Comparison of ENCODE assay signal across 8 cellular contexts in genomic region chr3:158434412-158435038, GRCh38.
DNase-seq lines count a peak whose midpoint lies in the region; ATAC-seq and TF ChIP-seq lines count a peak whose summit lies in the region.

No MANE protein-coding gene starts in this region.

- POLR2A ChIA-PET in activated CD8-positive, alpha-beta T cell treated with anti-CD3 and anti-CD28 coated beads, Interleukin-2, amount 10 ng/mL, durations not matched to agents 7 days and 5 days (lab: Charles Lee), result interaction anchor here (0.6 kb wide), 1 partner anchor 317 kb away, joined by 3 read pairs; no protein-coding TSS in a partner anchor

- H3K27me3 Mint-ChIP-seq in Calu3 (ENCODE audit: unreplicated experiment), result no peaks in the 10 kb centered on the region
- H3K27me3 Mint-ChIP-seq in activated CD8-positive, alpha-beta T cell treated with anti-CD3 and anti-CD28 coated beads, Interleukin-2, amount 10 ng/mL, durations not matched to agents 7 days and 5 days (ENCODE audit: low read depth), result no peaks in the 10 kb centered on the region
- H3K27me3 Mint-ChIP-seq in stimulated activated memory B cell treated with anti-CD40 and anti-IgM and Interleukin-4, amounts not matched to agents 10 μg/mL and 1 μg/mL and 100 μg/mL, for 72 hours, result no peaks in the 10 kb centered on the region

- intact Hi-C loops in Calu3 (cut with micrococcal nuclease; ENCODE audit: unreplicated experiment), result loop anchor here (1.0 to 10.0 kb wide), 8 partner anchors 98 to 902 kb away; partner anchors contain the start of gene SHOX2

- no peaks in the 10 kb centered on the region for H3K36me3 Mint-ChIP-seq in Calu3 (ENCODE audit: insufficient read depth, unreplicated experiment)
- H3K36me3 Mint-ChIP-seq in activated CD8-positive, alpha-beta T cell treated with anti-CD3 and anti-CD28 coated beads, Interleukin-2, amount 10 ng/mL, durations not matched to agents 7 days and 5 days (ENCODE audit: low read depth), result no peaks in the 10 kb centered on the region
- peaks cover 9% of the 10 kb centered on the region for H3K36me3 Mint-ChIP-seq in stimulated activated memory B cell treated with anti-CD40 and anti-IgM and Interleukin-4, amounts not matched to agents 10 μg/mL and 1 μg/mL and 100 μg/mL, for 72 hours

- CTCF ChIA-PET in Calu3 (lab: Charles Lee), result interaction anchor here (0.6 to 1.6 kb wide), 8 partner anchors 104 to 902 kb away, joined by 3 to 16 read pairs (median 6); partner anchors contain the start of gene RSRC1
- CTCF ChIA-PET in activated CD8-positive, alpha-beta T cell treated with anti-CD3 and anti-CD28 coated beads, Interleukin-2, amount 10 ng/mL, durations not matched to agents 7 days and 5 days (lab: Charles Lee), result interaction anchor here (0.6 to 3.1 kb wide), 13 partner anchors 9 to 828 kb away, joined by 3 to 17 read pairs (median 4); partner anchors contain the start of gene RSRC1

- DNase-seq in Calu3 (peak; percentile 81), NCI-H510A (lab: John Stamatoyannopoulos, UW) (peak; percentile 27), foreskin fibroblast (peak; percentile 50 to 84), nucleus accumbens (lab: John Stamatoyannopoulos, UW) (peak in 41 of 56 donors; percentile 0 to 75 (median 21))
- DNase-seq in activated CD8-positive, alpha-beta T cell treated with anti-CD3 and anti-CD28 coated beads, Interleukin-2, amount 10 ng/mL, durations not matched to agents 7 days and 5 days, result peak; percentile 46

- H3K4me3 Mint-ChIP-seq in Calu3 (ENCODE audit: low read depth, unreplicated experiment), result no peak overlapping the region
- H3K4me3 Mint-ChIP-seq in activated CD8-positive, alpha-beta T cell treated with anti-CD3 and anti-CD28 coated beads, Interleukin-2, amount 10 ng/mL, durations not matched to agents 7 days and 5 days, result no peak overlapping the region
- no peak overlapping the region for H3K4me3 Mint-ChIP-seq in stimulated activated memory B cell treated with anti-CD40 and anti-IgM and Interleukin-4, amounts not matched to agents 10 μg/mL and 1 μg/mL and 100 μg/mL, for 72 hours

- H3K9me3 Mint-ChIP-seq in Calu3 (ENCODE audit: low read depth, unreplicated experiment), result no peaks in the 10 kb centered on the region
- no peaks in the 10 kb centered on the region for H3K9me3 Mint-ChIP-seq in activated CD8-positive, alpha-beta T cell treated with anti-CD3 and anti-CD28 coated beads, Interleukin-2, amount 10 ng/mL, durations not matched to agents 7 days and 5 days (ENCODE audit: insufficient read depth)
- H3K9me3 Mint-ChIP-seq in stimulated activated memory B cell treated with anti-CD40 and anti-IgM and Interleukin-4, amounts not matched to agents 10 μg/mL and 1 μg/mL and 100 μg/mL, for 72 hours, result no peaks in the 10 kb centered on the region

- no peak overlapping the region for H3K27ac Mint-ChIP-seq in Calu3 (ENCODE audit: unreplicated experiment)
- H3K27ac Mint-ChIP-seq in activated CD8-positive, alpha-beta T cell treated with anti-CD3 and anti-CD28 coated beads, Interleukin-2, amount 10 ng/mL, durations not matched to agents 7 days and 5 days, result no peak overlapping the region
- no peak overlapping the region for H3K27ac Mint-ChIP-seq in stimulated activated memory B cell treated with anti-CD40 and anti-IgM and Interleukin-4, amounts not matched to agents 10 μg/mL and 1 μg/mL and 100 μg/mL, for 72 hours

- TF ChIP-seq CTCF in Calu3 (IDR thresholded peaks at IDR 0.05; ENCODE audit: unreplicated experiment) (peak; percentile 90), foreskin fibroblast (IDR thresholded peaks at IDR 0.05; ENCODE audit: low read depth, low read length) (peak; percentile 62)

- peaks cover 19% of the 10 kb centered on the region for H3K4me1 Mint-ChIP-seq in Calu3 (ENCODE audit: low read depth, unreplicated experiment)
- H3K4me1 Mint-ChIP-seq in activated CD8-positive, alpha-beta T cell treated with anti-CD3 and anti-CD28 coated beads, Interleukin-2, amount 10 ng/mL, durations not matched to agents 7 days and 5 days (ENCODE audit: low read depth), result no peaks in the 10 kb centered on the region
- no peaks in the 10 kb centered on the region for H3K4me1 Mint-ChIP-seq in stimulated activated memory B cell treated with anti-CD40 and anti-IgM and Interleukin-4, amounts not matched to agents 10 μg/mL and 1 μg/mL and 100 μg/mL, for 72 hours

- no TSS peak for BruUV-seq in Calu3 (replicated peaks; lab: Mats Ljungman, UMichigan)

- H3K4me3 ChIP-seq in foreskin fibroblast (ENCODE audit: low read depth in 1 of 2, low read length in 2 of 2), result no peak overlapping the region

- ATAC-seq in GM19351 (IDR thresholded peaks at IDR 0.05; ENCODE audit: unreplicated experiment) (peak; percentile 98), HG03354 (IDR thresholded peaks at IDR 0.05; ENCODE audit: poor library complexity, severe bottlenecking, unreplicated experiment) (peak; percentile 90)
- peak; percentile 53 for ATAC-seq in activated CD8-positive, alpha-beta T cell treated with anti-CD3 and anti-CD28 coated beads, Interleukin-2, amount 10 ng/mL, durations not matched to agents 7 days and 5 days
- ATAC-seq in stimulated activated memory B cell treated with anti-CD40 and anti-IgM and Interleukin-4, amounts not matched to agents 10 μg/mL and 1 μg/mL and 100 μg/mL, for 72 hours, result no peak

Comparison
In these comparisons a context has a peak if more than half of its experiments do, and no peak if none do; other contexts are left out.
1. DNase-seq: peak in every context shown above with its lines; median percentile 81 in Calu3; 67 in foreskin fibroblast; 46 in activated CD8-positive, alpha-beta T cell treated with anti-CD3 and anti-CD28 coated beads, Interleukin-2, amount 10 ng/mL, durations not matched to agents 7 days and 5 days; 27 in NCI-H510A; 21 in nucleus accumbens.